ENCODE assay signal across 12 cellular contexts in genomic region chr1:110343249-110343648, GRCh38. TPM values are rescaled to one million over a fixed set of nuclear protein-coding genes. Genes with fewer than 3 reads are reported as not detected.
DNase-seq lines count a peak whose midpoint lies in the region; ATAC-seq and TF ChIP-seq lines count a peak whose summit lies in the region.
"Had no signal": no experiment of that assay in that cellular context is flagged by ENCODE, and none has a peak within 500 bp of the region (broad histone marks: within the 10 kb centered on the region; RNA-seq: fewer than 3 reads in every experiment).

No MANE protein-coding gene starts in this region.

- H3K27me3 Mint-ChIP-seq in CD4-positive, CD25-positive, alpha-beta regulatory T cell = no peaks in the 10 kb centered on the region
- H3K27me3 Mint-ChIP-seq in HFFc6 (ENCODE audit: insufficient read depth) (peaks cover 2% of the 10 kb centered on the region), mesothelial cell of epicardium (ENCODE audit: low read depth) (no peaks in the 10 kb centered on the region)
- no peaks in the 10 kb centered on the region for H3K27me3 Mint-ChIP-seq in activated naive CD8-positive, alpha-beta T cell treated with anti-CD3 and anti-CD28 coated beads, Interleukin-2, amount 50 U/mL, for 24 hours

- peaks cover 44% of the 10 kb centered on the region for H3K36me3 ChIP-seq in CD4-positive, CD25-positive, alpha-beta regulatory T cell (ENCODE audit: control insufficient read depth, insufficient read depth, low read length)

- DNase-seq in CD4-positive, CD25-positive, alpha-beta regulatory T cell = no peak
- DNase-seq in HFFc6 (no peak), mesothelial cell of epicardium (ENCODE audit: low spot score in 2 of 2, unreplicated experiment in 2 of 2) (no peak), RKO (ENCODE audit: low spot score) (no peak), OCI-M2 (lab: John Stamatoyannopoulos, UW; ENCODE audit: unreplicated experiment) (no peak), NOMO-1 (lab: John Stamatoyannopoulos, UW; ENCODE audit: unreplicated experiment in 2 of 2) (no peak)
- DNase-seq in activated naive CD8-positive, alpha-beta T cell treated with anti-CD3 and anti-CD28 coated beads, Interleukin-2, amount 50 U/mL, for 24 hours = no peak
- DNase-seq: activated effector memory CD4-positive, alpha-beta T cell treated with anti-CD3 and anti-CD28 coated beads, Interleukin-2, amount 50 U/mL, for 16 hours; NCI-H774; pancreas; trophoblast cell had no signal

- H3K9me3 Mint-ChIP-seq in CD4-positive, CD25-positive, alpha-beta regulatory T cell = peaks cover 0 to 2% (median 0%) of the 10 kb centered on the region in 7 donors
- H3K9me3 Mint-ChIP-seq in HFFc6 (no peaks in the 10 kb centered on the region), mesothelial cell of epicardium (no peaks in the 10 kb centered on the region)
- H3K9me3 Mint-ChIP-seq in activated naive CD8-positive, alpha-beta T cell treated with anti-CD3 and anti-CD28 coated beads, Interleukin-2, amount 50 U/mL, for 24 hours = no peaks in the 10 kb centered on the region

- H3K27ac ChIP-seq in CD4-positive, CD25-positive, alpha-beta regulatory T cell (ENCODE audit: insufficient read depth, low read length, poor library complexity, severe bottlenecking) = no peak overlapping the region
- H3K27ac ChIP-seq: pancreas had no signal

- peak overlapping the region; percentile 45 to 76 (median 50) for H3K27ac Mint-ChIP-seq in CD4-positive, CD25-positive, alpha-beta regulatory T cell
- H3K27ac Mint-ChIP-seq in HFFc6 (peak overlapping the region; percentile 56; the same call in 1 of the 2 replicates), mesothelial cell of epicardium (peak overlapping the region; percentile 57)
- peak overlapping the region; percentile 91 for H3K27ac Mint-ChIP-seq in activated naive CD8-positive, alpha-beta T cell treated with anti-CD3 and anti-CD28 coated beads, Interleukin-2, amount 50 U/mL, for 24 hours

- H3K9me3 ChIP-seq in CD4-positive, CD25-positive, alpha-beta regulatory T cell (ENCODE audit: control insufficient read depth in 2 of 2, low read length in 2 of 2) = no peaks in the 10 kb centered on the region
- H3K9me3 ChIP-seq: pancreas had no signal

- peaks cover 45% of the 10 kb centered on the region for H3K36me3 Mint-ChIP-seq in CD4-positive, CD25-positive, alpha-beta regulatory T cell
- H3K36me3 Mint-ChIP-seq in HFFc6 (ENCODE audit: low read depth) = peaks cover 68% of the 10 kb centered on the region
- peaks cover 79% of the 10 kb centered on the region for H3K36me3 Mint-ChIP-seq in activated naive CD8-positive, alpha-beta T cell treated with anti-CD3 and anti-CD28 coated beads, Interleukin-2, amount 50 U/mL, for 24 hours (ENCODE audit: low read depth)
- peaks cover 16% of the 10 kb centered on the region for H3K36me3 Mint-ChIP-seq in mesothelial cell of epicardium

- H3K4me1 ChIP-seq in CD4-positive, CD25-positive, alpha-beta regulatory T cell (ENCODE audit: control insufficient read depth, insufficient read depth, low read length, poor library complexity, severe bottlenecking) = peaks cover 75% of the 10 kb centered on the region

- ATAC-seq in CD4-positive, CD25-positive, alpha-beta regulatory T cell (ENCODE audit: low read depth in 2 of 2) = no peak
- ATAC-seq in activated naive CD8-positive, alpha-beta T cell treated with anti-CD3 and anti-CD28 coated beads, Interleukin-2, amount 50 U/mL, for 24 hours = no peak
- ATAC-seq in GM21381 (IDR thresholded peaks at IDR 0.05; ENCODE audit: unreplicated experiment) = no peak
- ATAC-seq: pancreas had no signal

- no peaks in the 10 kb centered on the region for H3K27me3 ChIP-seq in CD4-positive, CD25-positive, alpha-beta regulatory T cell (ENCODE audit: control insufficient read depth, insufficient read depth, low read length)
- H3K27me3 ChIP-seq: pancreas had no signal

- H3K4me1 Mint-ChIP-seq in CD4-positive, CD25-positive, alpha-beta regulatory T cell = peaks cover 27 to 80% (median 61%) of the 10 kb centered on the region in 4 donors
- H3K4me1 Mint-ChIP-seq in HFFc6 (ENCODE audit: low read depth) = peaks cover 83% of the 10 kb centered on the region
- peaks cover 81% of the 10 kb centered on the region for H3K4me1 Mint-ChIP-seq in activated naive CD8-positive, alpha-beta T cell treated with anti-CD3 and anti-CD28 coated beads, Interleukin-2, amount 50 U/mL, for 24 hours
- H3K4me1 Mint-ChIP-seq in mesothelial cell of epicardium = peaks cover 65% of the 10 kb centered on the region

- H3K4me3 ChIP-seq in CD4-positive, CD25-positive, alpha-beta regulatory T cell (ENCODE audit: low read depth, low read length) = peak overlapping the region; percentile 76

- H3K4me3 Mint-ChIP-seq in CD4-positive, CD25-positive, alpha-beta regulatory T cell = peak overlapping the region in 2 of 4 donors; percentile 33 to 60
- H3K4me3 Mint-ChIP-seq in HFFc6 (no peak overlapping the region; the same call in 1 of the 2 replicates), mesothelial cell of epicardium (peak overlapping the region; percentile 45)
- H3K4me3 Mint-ChIP-seq in activated naive CD8-positive, alpha-beta T cell treated with anti-CD3 and anti-CD28 coated beads, Interleukin-2, amount 50 U/mL, for 24 hours = no peak overlapping the region

- no peak for TF ChIP-seq CTCF in HFFc6 (IDR thresholded peaks at IDR 0.05)
- TF ChIP-seq CTCF in mesothelial cell of epicardium (IDR thresholded peaks at IDR 0.05; ENCODE audit: unreplicated experiment) = no peak

RNA-seq across cellular contexts. Expression of gene RBM15, which starts 4.1 kb away (rescaled TPM):
- 53.3 TPM for total RNA-seq in CD4-positive, CD25-positive, alpha-beta regulatory T cell
- 10 to 100 TPM in 3 of 4 donors, 1 to 10 TPM in 1; 7.5 to 12.9 (median 11.6) TPM for polyA plus RNA-seq in CD4-positive, CD25-positive, alpha-beta regulatory T cell
- 10 to 100 TPM; 16.1 to 18.2 (median 17.3) TPM for total RNA-seq in HFFc6 (2021; fragmentation: NEBNext Ultra II Directional; extraction: Animal tissue kit (Norgen Biotek cat#: 25700))
- 39.7 to 41.9 TPM (median 41.0 TPM) in 3 replicates for total RNA-seq in mesothelial cell of epicardium

RNA-seq across cellular contexts. Expression of gene SLC16A4, which starts 47.6 kb away (rescaled TPM):
- not detected for total RNA-seq in CD4-positive, CD25-positive, alpha-beta regulatory T cell
- under 1 TPM; 0.31 to 0.73 (median 0.65) TPM for polyA plus RNA-seq in CD4-positive, CD25-positive, alpha-beta regulatory T cell
- total RNA-seq in HFFc6 (2021; fragmentation: NEBNext Ultra II Directional; extraction: Animal tissue kit (Norgen Biotek cat#: 25700)) = 10 to 100 TPM; 14.7 to 25.2 (median 21.5) TPM
- 13.7 to 14.4 TPM (median 13.7 TPM) in 3 replicates for total RNA-seq in mesothelial cell of epicardium

Comparison
In these comparisons a context has a peak if more than half of its experiments do, and no peak if none do; other contexts are left out.
1. RNA of gene SLC16A4, which starts 47.6 kb away (total RNA-seq): 14.7 to 25.2 TPM in HFFc6 and 13.7 to 14.4 TPM in mesothelial cell of epicardium; not detected in CD4-positive, CD25-positive, alpha-beta regulatory T cell (single experiment); every median in the first group is over 10 times any median in the second.
2. Peak in every context shown above with its lines, with median percentiles within 50 percentile points of each other: H3K27ac Mint-ChIP-seq.